Comparison of ENCODE assay signal across 29 cellular contexts in genomic region chr11:35101223-35101622, GRCh38. TPM values are rescaled to one million over a fixed set of nuclear protein-coding genes. Genes with fewer than 3 reads are reported as not detected.
DNase-seq lines count a peak whose midpoint lies in the region; ATAC-seq, FAIRE-seq and TF ChIP-seq lines count a peak whose summit lies in the region.
"Had no signal": no experiment of that assay in that cellular context is flagged by ENCODE, and none has a peak within 500 bp of the region (broad histone marks: within the 10 kb centered on the region; RNA-seq: fewer than 3 reads in every experiment).

No MANE protein-coding gene starts in this region.

- BruUV-seq in K562 (replicated peaks; lab: Mats Ljungman, UMichigan), result no TSS peak

- no peak for TF ChIP-seq RAD21 in K562 (CRISPR knock-in tag; conservative IDR thresholded peaks at IDR 0.05 in 1 of 2, IDR thresholded peaks at IDR 0.05 in 1 of 2)
- peak in 1 of 2 donors; percentile 24 for TF ChIP-seq RAD21 in liver (IDR thresholded peaks at IDR 0.05)

- H3K36me3 ChIP-seq in K562 (ENCODE audit: control insufficient read depth, insufficient read depth, low read length), result no peaks in the 10 kb centered on the region
- H3K36me3 ChIP-seq in liver (ENCODE audit: control insufficient read depth in 4 of 4, insufficient read depth in 3 of 4, low read depth in 1 of 4, low read length in 3 of 4), result no peaks in the 10 kb centered on the region
- no peaks in the 10 kb centered on the region for H3K36me3 ChIP-seq in suprapubic skin
- H3K36me3 ChIP-seq: breast epithelium, SJCRH30 had no signal

- H3K27ac ChIP-seq in K562 (ENCODE audit: extremely low read depth, low read depth, low read length) (no peak overlapping the region), liver (ENCODE audit: low read depth in 1 of 2, low read length in 2 of 2) (no peak overlapping the region), suprapubic skin (peak overlapping the region; percentile 47)
- H3K27ac ChIP-seq: BLaER1, SJCRH30 had no signal

- H4K20me1 ChIP-seq in K562 (replicated peaks; ENCODE audit: control insufficient read depth, insufficient read depth, low read length), result no peaks in the 10 kb centered on the region
- H4K20me1 ChIP-seq: BLaER1 had no signal

- no peak overlapping the region for H2AFZ ChIP-seq in K562 (ENCODE audit: low read depth, low read length)

- no peaks in the 10 kb centered on the region; a peak in 1 of 5 replicates for H3K27me3 ChIP-seq in K562 (ENCODE audit: control insufficient read depth in 2 of 2, insufficient read depth in 2 of 2, low read length in 2 of 2)
- H3K27me3 ChIP-seq in liver (ENCODE audit: control insufficient read depth in 4 of 4, insufficient read depth in 4 of 4, low read length in 3 of 4), result no peaks in the 10 kb centered on the region
- no peaks in the 10 kb centered on the region for H3K27me3 ChIP-seq in suprapubic skin
- H3K27me3 ChIP-seq: BLaER1, breast epithelium, SJCRH30 had no signal

- peaks cover 0 to 7% of the 10 kb centered on the region in 2 experiments; a peak in 3 of 5 replicates for H3K4me1 ChIP-seq in K562 (replicated peaks in 1 of 2; ENCODE audit: control insufficient read depth in 2 of 2, insufficient read depth in 2 of 2, low read length in 2 of 2)
- H3K4me1 ChIP-seq in liver (ENCODE audit: control insufficient read depth in 4 of 4, insufficient read depth in 4 of 4, low read length in 3 of 4), result no peaks in the 10 kb centered on the region
- peaks cover 35% of the 10 kb centered on the region for H3K4me1 ChIP-seq in suprapubic skin
- H3K4me1 ChIP-seq: breast epithelium had no signal

- in situ Hi-C loops in K562 (cut with MboI), result no loop called here

- H3K4me2 ChIP-seq in K562 (ENCODE audit: insufficient read depth, low read length), result no peak overlapping the region
- H3K4me2 ChIP-seq: BLaER1 had no signal

- no peaks in the 10 kb centered on the region for H3K79me2 ChIP-seq in K562 (ENCODE audit: control insufficient read depth, insufficient read depth, low read length)

- 2% methylated on average over 3 of the region's 3 CpGs for WGBS in K562 (ENCODE audit: insufficient coverage, low coverage, missing lambda C conversion rate)
- 39% methylated on average over 3 of the region's 3 CpGs for WGBS in liver
- WGBS in suprapubic skin, result 85% methylated on average over 3 of the region's 3 CpGs

- intact Hi-C loops in K562 (cut with micrococcal nuclease), result no loop called here
- intact Hi-C loops in left colon (cut with DNase I, micrococcal nuclease), result no loop called here

- H3K9me3 ChIP-seq in K562 (replicated peaks; ENCODE audit: control insufficient read depth, insufficient read depth, low read depth, low read length) (no peaks in the 10 kb centered on the region), liver (ENCODE audit: control insufficient read depth in 4 of 4, low read length in 3 of 4) (no peaks in the 10 kb centered on the region), suprapubic skin (no peaks in the 10 kb centered on the region)
- H3K9me3 ChIP-seq: breast epithelium, SJCRH30 had no signal

- POLR2A ChIA-PET in K562 (lab: Yijun Ruan, JAX), result no interaction called here

- TF ChIP-seq EP300 in K562 (IDR thresholded peaks at IDR 0.05; ENCODE audit: low read length) (no peak), suprapubic skin (IDR thresholded peaks at IDR 0.05) (no peak)

- TF ChIP-seq CTCF in K562 (IDR thresholded peaks at IDR 0.05 in 2 of 3, conservative IDR thresholded peaks at IDR 0.05 in 1 of 3; ENCODE audit: insufficient read depth in 2 of 3, low read depth in 1 of 3, low read length in 3 of 3), result no peak
- no peak for TF ChIP-seq CTCF in liver (IDR thresholded peaks at IDR 0.05; ENCODE audit: low read depth, low read length, missing input control)
- no peak for TF ChIP-seq CTCF in suprapubic skin (IDR thresholded peaks at IDR 0.05)

- no peak overlapping the region for H3K4me3 ChIP-seq in K562
- H3K4me3 ChIP-seq in liver (ENCODE audit: low read depth in 1 of 3, low read length in 3 of 3), result no peak overlapping the region
- no peak overlapping the region for H3K4me3 ChIP-seq in suprapubic skin
- H3K4me3 ChIP-seq: BLaER1, breast epithelium, SJCRH30, skin epidermis had no signal

- H3K9ac ChIP-seq in K562 (ENCODE audit: insufficient read depth in 1 of 2, low read depth in 2 of 2, low read length in 2 of 2) (no peak overlapping the region), liver (ENCODE audit: low read depth in 1 of 2, low read length in 2 of 2) (no peak overlapping the region)
- H3K9ac ChIP-seq: BLaER1 had no signal

- no peak for ATAC-seq in K562
- ATAC-seq in left colon, result no peak
- ATAC-seq in HG03460 (IDR thresholded peaks at IDR 0.05; ENCODE audit: unreplicated experiment), result no peak
- no peak for ATAC-seq in GM18519 (IDR thresholded peaks at IDR 0.05; ENCODE audit: low FRiP score, unreplicated experiment)
- ATAC-seq: activated CD8-positive, alpha-beta memory T cell treated with anti-CD3 and anti-CD28 coated beads, Interleukin-2, amount 10 ng/mL, durations not matched to agents 7 days and 5 days; naive thymus-derived CD4-positive, alpha-beta T cell; stimulated activated naive CD8-positive, alpha-beta T cell treated with anti-CD3 and anti-CD28 coated beads, Interleukin-15, amount 100 ng/mL, for 72 hours had no signal

- no peaks in the 10 kb centered on the region for H3K9me1 ChIP-seq in K562 (ENCODE audit: control insufficient read depth, insufficient read depth, low read length)

- DNase-seq in HT1080 (ENCODE audit: low read depth), result peak; percentile 57
- no peak for DNase-seq in K562 (ENCODE audit: extremely low read depth in 1 of 4, low spot score in 3 of 4)
- no peak for DNase-seq in suprapubic skin (ENCODE audit: low spot score in 2 of 2)
- DNase-seq in NCI-H524 (lab: John Stamatoyannopoulos, UW), result no peak
- DNase-seq in left colon, result no peak
- DNase-seq: activated CD4-positive, alpha-beta T cell treated with anti-CD3 and anti-CD28 coated beads, Interleukin-2, amount 10 ng/mL, durations not matched to agents 7 days and 5 days; activated CD8-positive, alpha-beta memory T cell treated with anti-CD3 and anti-CD28 coated beads, Interleukin-2, amount 10 ng/mL, durations not matched to agents 7 days and 5 days; activated naive CD4-positive, alpha-beta T cell treated with anti-CD3 and anti-CD28 coated beads for 36 hours; activated T-cell treated with anti-CD3 and anti-CD28 coated beads, Interleukin-2, amount 50 U/mL, for 48 hours; effector memory CD4-positive, alpha-beta T cell; erythroblast; Karpas-422; MV-4-11; naive thymus-derived CD4-positive, alpha-beta T cell; NCI-H1694; NCI-H526 treated with DMSO at 0.1 percent for 48 hours; SJCRH30; stimulated activated naive CD8-positive, alpha-beta T cell treated with anti-CD3 and anti-CD28 coated beads, Interleukin-15, amount 100 ng/mL, for 72 hours; T1000 had no signal

- no peak for FAIRE-seq in K562 (lab: Jason Lieb, UNC)
- FAIRE-seq: colon, frontal cortex, G401.6, RCC 7860 had no signal

- no peak for TF ChIP-seq POLR2A in K562 (conservative IDR thresholded peaks at IDR 0.05)
- no peak for TF ChIP-seq POLR2A in suprapubic skin (IDR thresholded peaks at IDR 0.05)

- CTCF ChIA-PET in K562 (lab: Yijun Ruan, JAX; ENCODE audit: low intra/inter-chr PET ratio), result no interaction called here

TF ChIP-seq in K562, 482 proteins besides CTCF, POLR2A, EP300 and RAD21 (continues in another document):
- peak; percentile 62; the same call in 1 of the 2 replicates for TF ChIP-seq MAFG (tag; conservative IDR thresholded peaks at IDR 0.05)
- no peak for TF ChIP-seq ZC3H11A (IDR thresholded peaks at IDR 0.05; ENCODE audit: low read depth, low read length)
- TF ChIP-seq ZNF282 (CRISPR knock-in tag; IDR thresholded peaks at IDR 0.05), result no peak
- TF ChIP-seq PHF21A (IDR thresholded peaks at IDR 0.05; ENCODE audit: borderline replicate concordance, low read depth), result no peak
- TF ChIP-seq JUND (IDR thresholded peaks at IDR 0.05; ENCODE audit: borderline replicate concordance, low read depth, low read length), result peak; percentile 42; the same call in 1 of the 2 replicates
- TF ChIP-seq JUND (tag; IDR thresholded peaks at IDR 0.05; ENCODE audit: borderline replicate concordance, low read depth, low read length), result no peak; the same call in 2 of the 3 replicates

RNA-seq across cellular contexts. Expression of gene CD44, which starts 37.7 kb away (rescaled TPM):
- 190 and 492 TPM in 2 replicates for total RNA-seq in HT1080 (2014; rRNA removed; shearing (Covaris generic))
- 1,395 and 1,667 TPM in 2 replicates for polyA plus RNA-seq in HT1080 (2015; cell fraction: cytosol; rRNA removed)
- polyA plus RNA-seq in HT1080 (2015; cell fraction: nucleus; rRNA removed), result 2,115 and 2,218 TPM in 2 replicates
- total RNA-seq in K562 (2011; cell fraction: chromatin; rRNA removed; ENCODE audit: low replicate concordance), result 7.9 and 17.7 TPM in 2 replicates
- total RNA-seq in K562 (2011; cell fraction: nucleolus; rRNA removed), result 7.2 and 18.2 TPM in 2 replicates
- total RNA-seq in K562 (2011; cell fraction: nucleoplasm; rRNA removed), result 10.5 and 17.1 TPM in 2 replicates
- total RNA-seq in K562 (2014; rRNA removed), result 2.3 and 2.6 TPM in 2 replicates
- 3.0 and 5.2 TPM in 2 replicates for total RNA-seq in K562 (2014; rRNA removed; fragmentation: Illumina TruSeq; extraction: Trizol)
- 2.6 and 3.2 TPM in 2 replicates for total RNA-seq in K562 (2015; rRNA removed; fragmentation: Illumina TruSeq; extraction: Trizol)
- 9.5 and 11.1 TPM in 2 replicates for total RNA-seq in K562 (2021)
- 13.9 and 47.0 TPM in 2 replicates for polyA plus RNA-seq in K562 (2011; rRNA removed)
- polyA plus RNA-seq in K562 (2011; cell fraction: cytosol; rRNA removed), result 23.2 and 51.1 TPM in 2 replicates
- 19.8 and 40.4 TPM in 2 replicates for polyA plus RNA-seq in K562 (2011; cell fraction: nucleus; rRNA removed)
- polyA plus RNA-seq in K562 (2012), result 8.0 and 8.3 TPM in 2 replicates
- 7.7 TPM in 2 replicates for polyA plus RNA-seq in K562 (2014; fragmentation: Illumina TruSeq; extraction: Trizol)
- 1 to 10 TPM; 1.2 to 1.8 TPM for polyA plus RNA-seq in K562 (2014; fragmentation: Nextera tagmentation; extraction: Ambion mirVana)
- polyA plus RNA-seq in K562 (2014; rRNA removed), result 2.5 and 5.0 TPM in 2 replicates
- 26.3 and 51.8 TPM in 2 replicates for polyA minus RNA-seq in K562 (2011; rRNA and poly(A)+ RNA removed)
- 10.5 and 22.8 TPM in 2 replicates for polyA minus RNA-seq in K562 (2011; cell fraction: cytosol; rRNA and poly(A)+ RNA removed)
- 14.8 and 35.9 TPM in 2 replicates for polyA minus RNA-seq in K562 (2011; cell fraction: nucleus; rRNA and poly(A)+ RNA removed)
- total RNA-seq in liver, result 10 to 100 TPM; 16.7 to 26.9 TPM
- 10 to 100 TPM in 1 of 2 donors, 1 to 10 TPM in 1; 4.1 to 12.6 TPM for polyA plus RNA-seq in liver
- 1,000 to 10,000 TPM; 1,361 to 2,207 (median 1,502) TPM for total RNA-seq in suprapubic skin
- 100 to 1,000 TPM in 1 of 2 donors, 10 to 100 TPM in 1; 99.1 to 107 TPM for total RNA-seq in left colon
